ENCODE assay signal across 12 cellular contexts in the genomic region with DNA sequence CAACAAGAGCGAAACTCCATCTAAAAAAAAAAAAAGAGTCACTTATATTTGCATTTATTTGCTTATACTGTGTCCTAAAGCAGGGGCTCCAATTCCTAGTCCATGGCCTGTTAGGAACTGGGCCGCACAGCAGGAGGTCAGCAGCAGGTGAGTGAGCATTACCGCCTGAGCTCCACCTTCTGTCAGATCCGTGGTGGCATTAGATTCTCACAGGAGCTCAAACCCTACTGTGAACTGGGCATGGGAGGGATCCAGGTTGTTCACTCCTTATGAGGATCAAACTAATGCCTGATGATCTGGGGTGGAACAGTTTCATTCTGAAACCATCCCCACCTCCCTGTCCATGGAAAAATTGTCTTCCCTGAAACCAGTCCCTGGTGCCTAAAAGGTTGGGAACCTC. TPM values are rescaled to one million over a fixed set of nuclear protein-coding genes. Genes with fewer than 3 reads are reported as not detected.
DNase-seq lines count a peak whose midpoint lies in the region; ATAC-seq and TF ChIP-seq lines count a peak whose summit lies in the region.
"Had no signal": no experiment of that assay in that cellular context is flagged by ENCODE, and none has a peak within 500 bp of the region (broad histone marks: within the 10 kb centered on the region; RNA-seq: fewer than 3 reads in every experiment).

No MANE protein-coding gene starts in this region.

- no peak overlapping the region for H2AFZ ChIP-seq in OCI-LY1 (ENCODE audit: low read length)

- no peak for TF ChIP-seq CTCF in DOHH2 (IDR thresholded peaks at IDR 0.05; ENCODE audit: low read depth, low read length, poor library complexity, severe bottlenecking)
- TF ChIP-seq CTCF in OCI-LY1 (IDR thresholded peaks at IDR 0.05; ENCODE audit: low read length): no peak
- no peak for TF ChIP-seq CTCF in sigmoid colon (IDR thresholded peaks at IDR 0.05)

- H3K79me2 ChIP-seq in DOHH2 (ENCODE audit: control insufficient read depth, low read length) (no peaks in the 10 kb centered on the region), OCI-LY1 (ENCODE audit: insufficient read depth, low read length) (no peaks in the 10 kb centered on the region)

- H3K4me3 ChIP-seq in DOHH2 (ENCODE audit: low read length): peak overlapping the region; percentile 69
- H3K4me3 ChIP-seq in OCI-LY1 (ENCODE audit: low read depth, low read length, poor library complexity, severe bottlenecking): no peak overlapping the region
- H3K4me3 ChIP-seq in esophagus (ENCODE audit: low read depth in 1 of 2, low read length in 2 of 2): no peak overlapping the region
- no peak overlapping the region for H3K4me3 ChIP-seq in sigmoid colon

- H3F3A ChIP-seq in DOHH2 (ENCODE audit: control insufficient read depth, insufficient read depth): peaks cover 7% of the 10 kb centered on the region
- H3F3A ChIP-seq in OCI-LY1 (ENCODE audit: insufficient read depth, low read length): no peaks in the 10 kb centered on the region; the same call in 1 of the 2 replicates

- H3K9ac ChIP-seq in OCI-LY1 (ENCODE audit: low read length): no peak overlapping the region

- H4K20me1 ChIP-seq in DOHH2 (ENCODE audit: control insufficient read depth, insufficient read depth, low read depth, low read length) (no peaks in the 10 kb centered on the region), OCI-LY1 (ENCODE audit: insufficient read depth, low read length) (no peaks in the 10 kb centered on the region)

- ATAC-seq in left lobe of liver: no peak

- H3K27ac ChIP-seq in DOHH2 (ENCODE audit: low read depth, low read length): peak overlapping the region; percentile 55
- no peak overlapping the region for H3K27ac ChIP-seq in OCI-LY1 (ENCODE audit: low read depth, low read length, poor library complexity, severe bottlenecking)
- H3K27ac ChIP-seq in esophagus (ENCODE audit: low read depth in 2 of 2, low read length in 1 of 2): peak overlapping the region; percentile 62 to 83
- peak overlapping the region; percentile 86 to 92 (median 88) for H3K27ac ChIP-seq in sigmoid colon

- TF ChIP-seq EP300 in sigmoid colon (IDR thresholded peaks at IDR 0.05): no peak

- H3K4me1 ChIP-seq in DOHH2 (ENCODE audit: control insufficient read depth, low read length) (peaks cover 69% of the 10 kb centered on the region), OCI-LY1 (ENCODE audit: insufficient read depth, low read length, severe bottlenecking) (peaks cover 11% of the 10 kb centered on the region), esophagus (ENCODE audit: control insufficient read depth in 2 of 2, insufficient read depth in 2 of 2, low read length in 1 of 2) (peaks cover 3 to 8% of the 10 kb centered on the region in 2 donors), sigmoid colon (peaks cover 0 to 82% (median 71%) of the 10 kb centered on the region in 4 donors)

- 85 to 86% methylated on average over 4 of the region's 4 CpGs for WGBS in esophagus, 2 donors
- 89% methylated on average over 4 of the region's 4 CpGs for WGBS in sigmoid colon, 2 donors

- TF ChIP-seq POLR2A in sigmoid colon (IDR thresholded peaks at IDR 0.05): no peak

- intact Hi-C loops in sigmoid colon (cut with DNase I): no loop called here

- DNase-seq in sigmoid colon: no peak
- DNase-seq in left lobe of liver (ENCODE audit: low spot score): no peak
- no peak for DNase-seq in A172 (ENCODE audit: low spot score)
- DNase-seq in hypothalamus (lab: John Stamatoyannopoulos, UW): no peak
- no peak for DNase-seq in NCI-H774 (lab: John Stamatoyannopoulos, UW)
- DNase-seq: activated CD4-positive, alpha-beta T cell treated with anti-CD3 and anti-CD28 coated beads, Interleukin-2, amount 10 ng/mL, durations not matched to agents 7 days and 5 days; activated naive CD4-positive, alpha-beta T cell treated with anti-CD3 and anti-CD28 coated beads, Interleukin-2, amount 10 ng/mL, durations not matched to agents 7 days and 5 days; BE2C; NCI-H1417 had no signal

- H3K4me2 ChIP-seq in DOHH2 (ENCODE audit: low read length) (peak overlapping the region; percentile 95), OCI-LY1 (ENCODE audit: low read length) (peak overlapping the region; percentile 34; the same call in 1 of the 2 replicates)

- H3K9me3 ChIP-seq in DOHH2 (ENCODE audit: control insufficient read depth, insufficient read depth, low read length) (no peaks in the 10 kb centered on the region), OCI-LY1 (ENCODE audit: low read length) (no peaks in the 10 kb centered on the region), esophagus (ENCODE audit: control insufficient read depth in 2 of 2, insufficient read depth in 1 of 2, low read depth in 1 of 2, low read length in 1 of 2) (no peaks in the 10 kb centered on the region), sigmoid colon (no peaks in the 10 kb centered on the region)
- H3K9me3 ChIP-seq: BE2C had no signal

- H3K27me3 ChIP-seq in DOHH2 (ENCODE audit: control insufficient read depth, low read length) (no peaks in the 10 kb centered on the region), OCI-LY1 (ENCODE audit: insufficient read depth, low read length) (no peaks in the 10 kb centered on the region), esophagus (ENCODE audit: control insufficient read depth in 1 of 2, insufficient read depth in 2 of 2, low read length in 2 of 2) (no peaks in the 10 kb centered on the region), sigmoid colon (no peaks in the 10 kb centered on the region)
- H3K27me3 ChIP-seq: BE2C had no signal

- H3K36me3 ChIP-seq in DOHH2 (ENCODE audit: control insufficient read depth, low read length) (no peaks in the 10 kb centered on the region), OCI-LY1 (ENCODE audit: insufficient read depth, low read length) (no peaks in the 10 kb centered on the region), esophagus (ENCODE audit: control insufficient read depth in 2 of 2, insufficient read depth in 2 of 2, low read length in 1 of 2) (no peaks in the 10 kb centered on the region), sigmoid colon (no peaks in the 10 kb centered on the region)
- H3K36me3 ChIP-seq: BE2C had no signal

- no peaks in the 10 kb centered on the region for H3K9me2 ChIP-seq in DOHH2 (replicated peaks; ENCODE audit: control insufficient read depth, low read length)
- no peaks in the 10 kb centered on the region for H3K9me2 ChIP-seq in OCI-LY1 (ENCODE audit: low read depth, low read length)

RNA-seq across cellular contexts. Expression of a gene that starts 24.9 kb away (rescaled TPM):
- polyA plus RNA-seq in esophagus (1 to 10 TPM in 1 of 2 donors, under 1 TPM in 1; 0.71 to 1.0 TPM), sigmoid colon (1 to 10 TPM in 2 of 3 donors, under 1 TPM in 1; 0.69 to 3.4 (median 1.8) TPM)
- total RNA-seq in sigmoid colon (10 to 100 TPM; 28.5 to 62.7 (median 40.1) TPM), left lobe of liver (5.0 TPM)
- not detected in 2 replicates for total RNA-seq in A172 (2014; rRNA removed; shearing (Covaris generic))

RNA-seq across cellular contexts. Expression of a gene that starts 45.2 kb away (rescaled TPM):
- polyA plus RNA-seq in esophagus (1 to 10 TPM in 1 of 2 donors, under 1 TPM in 1; 0.61 to 1.8 TPM), sigmoid colon (1 to 10 TPM in 2 of 3 donors, under 1 TPM in 1; 0.46 to 3.6 (median 1.7) TPM)
- total RNA-seq in sigmoid colon (10 to 100 TPM in 3 of 4 donors, 1 to 10 TPM in 1; 8.7 to 16.3 (median 15.4) TPM), left lobe of liver (4.6 TPM)
- total RNA-seq in A172 (2014; rRNA removed; shearing (Covaris generic)): not detected in 2 replicates
